8 cellular contexts compared by ENCODE assay signal in the genomic region with DNA sequence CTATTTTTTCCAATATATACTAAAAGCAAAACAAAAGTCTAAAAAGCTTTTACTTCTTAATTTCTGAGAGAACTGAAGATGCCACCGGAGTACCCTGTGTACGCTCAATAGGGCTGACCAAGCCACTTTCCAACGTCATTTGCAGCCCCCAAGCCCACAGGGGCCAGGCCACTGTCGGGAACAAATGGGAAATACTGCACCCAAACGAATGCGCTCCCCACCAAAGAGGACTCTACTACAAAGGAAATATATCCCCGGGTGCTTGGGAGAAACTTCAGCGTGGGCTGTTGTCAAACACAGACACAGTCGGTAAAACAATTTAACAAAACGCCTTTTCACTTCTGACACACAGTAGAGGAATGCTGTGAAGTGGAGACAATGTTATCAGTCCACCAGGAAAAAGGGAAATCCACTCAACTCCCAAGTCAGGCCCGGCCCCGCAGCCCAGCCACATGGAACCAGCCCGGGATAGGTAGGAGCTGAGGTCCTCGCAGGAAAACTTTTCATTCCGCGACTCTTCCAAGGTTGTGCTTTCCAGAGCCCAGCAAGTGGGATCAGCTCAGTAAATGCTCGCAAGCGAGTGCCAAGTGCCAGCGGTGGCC. TPM values are rescaled to one million over a fixed set of nuclear protein-coding genes. Genes with fewer than 3 reads are reported as not detected.
DNase-seq lines count a peak whose midpoint lies in the region; ATAC-seq and TF ChIP-seq lines count a peak whose summit lies in the region.

No MANE protein-coding gene starts in this region.

- H3K4me1 Mint-ChIP-seq in WTC11: peaks cover 54% of the 10 kb centered on the region
- peaks cover 19% of the 10 kb centered on the region for H3K4me1 Mint-ChIP-seq in stimulated activated memory B cell treated with anti-CD40 and anti-IgM and Interleukin-4, amounts not matched to agents 10 μg/mL and 1 μg/mL and 100 μg/mL, for 72 hours

- H3K27me3 Mint-ChIP-seq in WTC11 (ENCODE audit: low read depth): peaks cover 20% of the 10 kb centered on the region
- H3K27me3 Mint-ChIP-seq in stimulated activated memory B cell treated with anti-CD40 and anti-IgM and Interleukin-4, amounts not matched to agents 10 μg/mL and 1 μg/mL and 100 μg/mL, for 72 hours: peaks cover 70% of the 10 kb centered on the region

- H3K9me3 Mint-ChIP-seq in WTC11: no peaks in the 10 kb centered on the region
- no peaks in the 10 kb centered on the region for H3K9me3 Mint-ChIP-seq in stimulated activated memory B cell treated with anti-CD40 and anti-IgM and Interleukin-4, amounts not matched to agents 10 μg/mL and 1 μg/mL and 100 μg/mL, for 72 hours

- no peak for TF ChIP-seq CTCF in WTC11 (IDR thresholded peaks at IDR 0.05)

- H3K36me3 Mint-ChIP-seq in WTC11: no peaks in the 10 kb centered on the region
- no peaks in the 10 kb centered on the region for H3K36me3 Mint-ChIP-seq in stimulated activated memory B cell treated with anti-CD40 and anti-IgM and Interleukin-4, amounts not matched to agents 10 μg/mL and 1 μg/mL and 100 μg/mL, for 72 hours

- POLR2A ChIA-PET in WTC11 (lab: Charles Lee): interaction anchor here (1.8 to 3.3 kb wide), 2 partner anchors 12 to 73 kb away, joined by 4 to 11 read pairs; no protein-coding TSS in a partner anchor

- ATAC-seq in WTC11: no peak
- peak; percentile 21 for ATAC-seq in Right ventricle myocardium superior (ENCODE audit: poor library complexity)
- no peak for ATAC-seq in stimulated activated memory B cell treated with anti-CD40 and anti-IgM and Interleukin-4, amounts not matched to agents 10 μg/mL and 1 μg/mL and 100 μg/mL, for 72 hours

- peak; percentile 44 for DNase-seq in DMS53 (lab: John Stamatoyannopoulos, UW)
- DNase-seq in DMS53 treated with DMSO at 0.1 percent for 48 hours (lab: John Stamatoyannopoulos, UW; ENCODE audit: unreplicated experiment): no peak
- no peak for DNase-seq in WTC11 (ENCODE audit: low spot score)
- DNase-seq in Right ventricle myocardium superior: peak; percentile 48
- peak; percentile 67 for DNase-seq in renal cortical epithelial cell (ENCODE audit: low read depth)
- no peak for DNase-seq in NCI-H2029 treated with DMSO at 0.1 percent for 48 hours (lab: John Stamatoyannopoulos, UW)
- DNase-seq in NCI-H2171 treated with DMSO at 0.1 percent for 48 hours (lab: John Stamatoyannopoulos, UW): no peak

- H3K4me3 Mint-ChIP-seq in WTC11: peak overlapping the region; percentile 84
- H3K4me3 Mint-ChIP-seq in stimulated activated memory B cell treated with anti-CD40 and anti-IgM and Interleukin-4, amounts not matched to agents 10 μg/mL and 1 μg/mL and 100 μg/mL, for 72 hours: no peak overlapping the region

- intact Hi-C loops in Right ventricle myocardium superior (cut with DNase I): loop anchor here (10.0 kb wide), 2 partner anchors 89 to 149 kb away; no protein-coding TSS in a partner anchor

- no peak overlapping the region for H3K27ac Mint-ChIP-seq in WTC11
- no peak overlapping the region for H3K27ac Mint-ChIP-seq in stimulated activated memory B cell treated with anti-CD40 and anti-IgM and Interleukin-4, amounts not matched to agents 10 μg/mL and 1 μg/mL and 100 μg/mL, for 72 hours

- CTCF ChIA-PET in WTC11 (lab: Charles Lee): interaction anchor here (1.8 to 2.8 kb wide), 2 partner anchors 80 to 181 kb away, joined by 4 to 12 read pairs; no protein-coding TSS in a partner anchor

TF ChIP-seq in WTC11, 78 proteins besides CTCF, POLR2A, EP300 and RAD21:
- no peak for TF ChIP-seq JUN (CRISPR knock-in tag; IDR thresholded peaks at IDR 0.05)
- no peak for TF ChIP-seq IRF2 (CRISPR knock-in tag; IDR thresholded peaks at IDR 0.05; ENCODE audit: borderline replicate concordance, low read depth)
- no peak for TF ChIP-seq NR1H2 (CRISPR knock-in tag; IDR thresholded peaks at IDR 0.05)

RNA-seq across cellular contexts. Expression of a gene that starts 1.4 kb away (rescaled TPM):
- total RNA-seq in WTC11 (2021) (44.9 to 51.8 TPM (median 47.0 TPM) in 3 replicates), Right ventricle myocardium superior (33.5 TPM), renal cortical epithelial cell (154 and 189 TPM in 2 replicates)

Comparison
In these comparisons a context has a peak if more than half of its experiments do, and no peak if none do; other contexts are left out.
1. DNase-seq: peak in DMS53 (single experiment), Right ventricle myocardium superior (single experiment) and renal cortical epithelial cell (single experiment); none in DMS53 treated with DMSO at 0.1 percent for 48 hours (single experiment), WTC11 (single experiment), NCI-H2029 treated with DMSO at 0.1 percent for 48 hours (single experiment) and NCI-H2171 treated with DMSO at 0.1 percent for 48 hours (single experiment).